Comparison of ENCODE assay signal across 8 cellular contexts in genomic region chr5:10283927-10284635, GRCh38. TPM values are rescaled to one million over a fixed set of nuclear protein-coding genes. Genes with fewer than 3 reads are reported as not detected.
DNase-seq lines count a peak whose midpoint lies in the region; ATAC-seq, FAIRE-seq and TF ChIP-seq lines count a peak whose summit lies in the region.

No MANE protein-coding gene starts in this region.

- H3K9me3 ChIP-seq in AG04450 (ENCODE audit: control insufficient read depth, insufficient read depth, low read length): no peaks in the 10 kb centered on the region
- no peaks in the 10 kb centered on the region for H3K9me3 ChIP-seq in K562 (replicated peaks; ENCODE audit: control insufficient read depth, insufficient read depth, low read depth, low read length)

- in situ Hi-C loops in K562 (cut with MboI): loop anchor here (5.0 kb wide), 1 partner anchor 88 kb away; no protein-coding TSS in a partner anchor

- TF ChIP-seq CTCF in AG04450 (IDR thresholded peaks at IDR 0.05; ENCODE audit: low read depth, low read length) (peak; percentile 99), K562 (IDR thresholded peaks at IDR 0.05 in 2 of 3, conservative IDR thresholded peaks at IDR 0.05 in 1 of 3; ENCODE audit: insufficient read depth in 2 of 3, low read depth in 1 of 3, low read length in 3 of 3) (peak; percentile 96 to 99 (median 97))

- WGBS in K562 (ENCODE audit: insufficient coverage, low coverage, missing lambda C conversion rate): 17% methylated on average over 17 of the region's 17 CpGs

- TF ChIP-seq POLR2A in K562 (conservative IDR thresholded peaks at IDR 0.05): 0 out of 2 replicates have a peak, but pooled peaks have one; percentile 35

- no peaks in the 10 kb centered on the region for H4K20me1 ChIP-seq in K562 (replicated peaks; ENCODE audit: control insufficient read depth, insufficient read depth, low read length)

- intact Hi-C loops in K562 (cut with micrococcal nuclease): loop anchor here (1.0 kb wide), 3 partner anchors 21 to 80 kb away; no protein-coding TSS in a partner anchor

- H3K9ac ChIP-seq in K562 (ENCODE audit: insufficient read depth in 1 of 2, low read depth in 2 of 2, low read length in 2 of 2): peak overlapping the region; percentile 24 to 50; a peak in 2 of 4 replicates

- POLR2A ChIA-PET in AG04450 (lab: Yijun Ruan, JAX) (interaction anchor here (1.1 to 1.2 kb wide), 2 partner anchors 46 to 70 kb away, joined by 3 to 15 read pairs; partner anchors contain the start of gene MARCHF6), K562 (lab: Yijun Ruan, JAX) (interaction anchor here (0.6 to 1.8 kb wide), 10 partner anchors 14 to 97 kb away, joined by 3 to 8 read pairs (median 4); partner anchors contain the start of gene MARCHF6)

- ATAC-seq in GM18867 (IDR thresholded peaks at IDR 0.05; ENCODE audit: unreplicated experiment) (peak; percentile 90), HG03060 (IDR thresholded peaks at IDR 0.05; ENCODE audit: low read depth, unreplicated experiment) (peak; percentile 80), K562 (peak; percentile 98)

- H3K27ac ChIP-seq in AG04450 (ENCODE audit: low read depth, low read length) (no peak overlapping the region), K562 (ENCODE audit: extremely low read depth, low read depth, low read length) (no peak overlapping the region; the same call in 2 of the 3 replicates)

- H3K4me2 ChIP-seq in K562 (ENCODE audit: insufficient read depth, low read length): 0 out of 2 replicates have a peak overlapping the region, but pooled peaks have one; percentile 20

- CTCF ChIA-PET in AG04450 (lab: Charles Lee): interaction anchor here (0.5 to 2.9 kb wide), 55 partner anchors 8 to 1249 kb away, joined by 3 to 84 read pairs (median 6); partner anchors contain the start of genes CMBL, MARCHF6 and ROPN1L
- CTCF ChIA-PET in K562 (lab: Yijun Ruan, JAX; ENCODE audit: low intra/inter-chr PET ratio): interaction anchor here (1.1 to 2.3 kb wide), 3 partner anchors 80 to 345 kb away, joined by 4 to 11 read pairs (median 6); no protein-coding TSS in a partner anchor

- H2AFZ ChIP-seq in K562 (ENCODE audit: low read depth, low read length): peak overlapping the region; percentile 64; the same call in 1 of the 2 replicates

- TF ChIP-seq EP300 in K562 (IDR thresholded peaks at IDR 0.05; ENCODE audit: low read length): no peak

- peak; percentile 90 for FAIRE-seq in K562 (lab: Jason Lieb, UNC)

- H3K27me3 ChIP-seq in AG04450 (ENCODE audit: control insufficient read depth, insufficient read depth, low read length): no peaks in the 10 kb centered on the region
- H3K27me3 ChIP-seq in K562 (ENCODE audit: control insufficient read depth in 2 of 2, insufficient read depth in 2 of 2, low read length in 2 of 2): no peaks in the 10 kb centered on the region

- H3K4me3 ChIP-seq in AG04450 (ENCODE audit: low read depth, low read length) (no peak overlapping the region), K562 (no peak overlapping the region)

- no TSS peak for BruUV-seq in K562 (replicated peaks; lab: Mats Ljungman, UMichigan)

- DNase-seq in AG04450 (ENCODE audit: low read depth, low spot score): no peak
- DNase-seq in NCI-H2081 (lab: John Stamatoyannopoulos, UW): peak; percentile 97
- DNase-seq in UCSD-AML1 (lab: John Stamatoyannopoulos, UW; ENCODE audit: unreplicated experiment): peak; percentile 85
- peak; percentile 84 to 94 (median 86) for DNase-seq in K562 (ENCODE audit: extremely low read depth in 1 of 4, low spot score in 3 of 4)
- DNase-seq in iPS-NIHi7 (ENCODE audit: extremely low spot score): peak; percentile 90
- DNase-seq in stimulated activated CD4-positive, alpha-beta T cell treated with anti-CD3 and anti-CD28 coated beads, Interleukin-12 subunit alpha, Interleukin-12 subunit beta, amount 100 ng/mL, for 48 hours (ENCODE audit: low read depth in 2 of 3, low spot score in 1 of 3): peak; percentile 59 to 84 (median 77)

- H3K79me2 ChIP-seq in K562 (ENCODE audit: control insufficient read depth, insufficient read depth, low read length): peaks cover 5% of the 10 kb centered on the region; the same call in 2 of the 3 replicates

- H3K4me1 ChIP-seq in K562 (replicated peaks in 1 of 2; ENCODE audit: control insufficient read depth in 2 of 2, insufficient read depth in 2 of 2, low read length in 2 of 2): peaks cover 7 to 24% of the 10 kb centered on the region in 2 experiments; a peak in 4 of 5 replicates

- peaks cover 72% of the 10 kb centered on the region for H3K36me3 ChIP-seq in K562 (ENCODE audit: control insufficient read depth, insufficient read depth, low read length)

- TF ChIP-seq RAD21 in K562 (CRISPR knock-in tag; conservative IDR thresholded peaks at IDR 0.05 in 1 of 2, IDR thresholded peaks at IDR 0.05 in 1 of 2): peak; percentile 97 to 99

- no peaks in the 10 kb centered on the region for H3K9me1 ChIP-seq in K562 (ENCODE audit: control insufficient read depth, insufficient read depth, low read length)

TF ChIP-seq in K562, 482 proteins besides CTCF, POLR2A, EP300 and RAD21 (continues in another document):
- TF ChIP-seq SOX6 (IDR thresholded peaks at IDR 0.05): peak; percentile 75
- TF ChIP-seq ATF7 (IDR thresholded peaks at IDR 0.05): 0 out of 2 replicates have a peak, but pooled peaks have one; percentile 29

RNA-seq across cellular contexts. Expression of gene CMBL, which starts 23.6 kb away (rescaled TPM):
- polyA plus RNA-seq in AG04450 (2011; rRNA removed) (37.2 and 43.0 TPM in 2 replicates), K562 (2011; rRNA removed) (183 and 192 TPM in 2 replicates), K562 (2014; fragmentation: Illumina TruSeq; extraction: Trizol) (140 and 144 TPM in 2 replicates), K562 (2014; fragmentation: Nextera tagmentation; extraction: Ambion mirVana) (10 to 100 TPM; 53.4 to 71.1 TPM), K562 (2014; rRNA removed) (109 and 128 TPM in 2 replicates)
- polyA minus RNA-seq in AG04450 (2011; rRNA and poly(A)+ RNA removed): 41.7 and 49.0 TPM in 2 replicates
- 57.6 and 73.6 TPM in 2 replicates for total RNA-seq in K562 (2011; cell fraction: chromatin; rRNA removed; ENCODE audit: low replicate concordance)
- total RNA-seq in K562 (2011; cell fraction: nucleolus; rRNA removed): 41.8 and 51.0 TPM in 2 replicates
- total RNA-seq in K562 (2011; cell fraction: nucleoplasm; rRNA removed): 60.6 and 76.3 TPM in 2 replicates
- total RNA-seq in K562 (2014; rRNA removed) (22.6 and 30.0 TPM in 2 replicates), K562 (2014; rRNA removed; fragmentation: Illumina TruSeq; extraction: Trizol) (68.2 and 86.7 TPM in 2 replicates), K562 (2015; rRNA removed; fragmentation: Illumina TruSeq; extraction: Trizol) (54.7 and 55.5 TPM in 2 replicates), K562 (2021) (119 and 121 TPM in 2 replicates)
- 228 and 464 TPM in 2 replicates for polyA plus RNA-seq in K562 (2011; cell fraction: cytosol; rRNA removed)
- polyA plus RNA-seq in K562 (2011; cell fraction: nucleus; rRNA removed): 27.2 and 28.4 TPM in 2 replicates
- polyA plus RNA-seq in K562 (2012): 129 and 225 TPM in 2 replicates
- 176 TPM in 2 replicates for polyA minus RNA-seq in K562 (2011; rRNA and poly(A)+ RNA removed)
- polyA minus RNA-seq in K562 (2011; cell fraction: cytosol; rRNA and poly(A)+ RNA removed): 200 and 213 TPM in 2 replicates
- polyA minus RNA-seq in K562 (2011; cell fraction: nucleus; rRNA and poly(A)+ RNA removed): 23.2 and 39.3 TPM in 2 replicates

RNA-seq across cellular contexts. Expression of gene CCT5, which starts 34.0 kb away (rescaled TPM):
- polyA plus RNA-seq in AG04450 (2011; rRNA removed) (344 and 390 TPM in 2 replicates), K562 (2011; rRNA removed) (773 and 1,153 TPM in 2 replicates), K562 (2014; fragmentation: Illumina TruSeq; extraction: Trizol) (1,097 and 1,170 TPM in 2 replicates), K562 (2014; fragmentation: Nextera tagmentation; extraction: Ambion mirVana) (1,000 to 10,000 TPM in 1 of 2 experiments, 100 to 1,000 TPM in 1; 926 to 1,606 TPM), K562 (2014; rRNA removed) (798 and 941 TPM in 2 replicates)
- 489 and 507 TPM in 2 replicates for polyA minus RNA-seq in AG04450 (2011; rRNA and poly(A)+ RNA removed)
- total RNA-seq in K562 (2011; cell fraction: chromatin; rRNA removed; ENCODE audit: low replicate concordance): 239 and 473 TPM in 2 replicates
- total RNA-seq in K562 (2011; cell fraction: nucleolus; rRNA removed): 160 and 181 TPM in 2 replicates
- 271 and 310 TPM in 2 replicates for total RNA-seq in K562 (2011; cell fraction: nucleoplasm; rRNA removed)
- total RNA-seq in K562 (2014; rRNA removed) (1,056 and 1,105 TPM in 2 replicates), K562 (2014; rRNA removed; fragmentation: Illumina TruSeq; extraction: Trizol) (1,310 and 1,339 TPM in 2 replicates), K562 (2015; rRNA removed; fragmentation: Illumina TruSeq; extraction: Trizol) (1,290 and 1,307 TPM in 2 replicates), K562 (2021) (782 and 792 TPM in 2 replicates)
- polyA plus RNA-seq in K562 (2011; cell fraction: cytosol; rRNA removed): 486 and 691 TPM in 2 replicates
- 304 and 417 TPM in 2 replicates for polyA plus RNA-seq in K562 (2011; cell fraction: nucleus; rRNA removed)
- 564 and 1,172 TPM in 2 replicates for polyA plus RNA-seq in K562 (2012)
- polyA minus RNA-seq in K562 (2011; rRNA and poly(A)+ RNA removed): 2,049 and 2,472 TPM in 2 replicates
- polyA minus RNA-seq in K562 (2011; cell fraction: cytosol; rRNA and poly(A)+ RNA removed): 548 and 692 TPM in 2 replicates
- polyA minus RNA-seq in K562 (2011; cell fraction: nucleus; rRNA and poly(A)+ RNA removed): 155 and 246 TPM in 2 replicates

RNA-seq across cellular contexts. Expression of gene ATPSCKMT, which starts 34.4 kb away (rescaled TPM):
- polyA plus RNA-seq in AG04450 (2011; rRNA removed) (31.3 and 31.9 TPM in 2 replicates), K562 (2011; rRNA removed) (32.1 and 46.8 TPM in 2 replicates), K562 (2014; fragmentation: Illumina TruSeq; extraction: Trizol) (36.9 and 41.1 TPM in 2 replicates), K562 (2014; fragmentation: Nextera tagmentation; extraction: Ambion mirVana) (10 to 100 TPM; 36.6 to 40.7 TPM), K562 (2014; rRNA removed) (28.3 and 38.4 TPM in 2 replicates)
- polyA minus RNA-seq in AG04450 (2011; rRNA and poly(A)+ RNA removed): 21.1 and 30.0 TPM in 2 replicates
- 63.3 and 105 TPM in 2 replicates for total RNA-seq in K562 (2011; cell fraction: chromatin; rRNA removed; ENCODE audit: low replicate concordance)
- 33.5 and 38.3 TPM in 2 replicates for total RNA-seq in K562 (2011; cell fraction: nucleolus; rRNA removed)
- 54.5 and 67.1 TPM in 2 replicates for total RNA-seq in K562 (2011; cell fraction: nucleoplasm; rRNA removed)
- total RNA-seq in K562 (2014; rRNA removed) (26.2 and 30.2 TPM in 2 replicates), K562 (2014; rRNA removed; fragmentation: Illumina TruSeq; extraction: Trizol) (44.4 and 46.2 TPM in 2 replicates), K562 (2015; rRNA removed; fragmentation: Illumina TruSeq; extraction: Trizol) (29.5 and 32.4 TPM in 2 replicates), K562 (2021) (29.1 and 32.2 TPM in 2 replicates)
- 11.9 and 39.5 TPM in 2 replicates for polyA plus RNA-seq in K562 (2011; cell fraction: cytosol; rRNA removed)
- 38.0 and 40.7 TPM in 2 replicates for polyA plus RNA-seq in K562 (2011; cell fraction: nucleus; rRNA removed)
- 22.4 and 28.9 TPM in 2 replicates for polyA plus RNA-seq in K562 (2012)
- 48.5 and 54.2 TPM in 2 replicates for polyA minus RNA-seq in K562 (2011; rRNA and poly(A)+ RNA removed)
- 10.5 and 16.6 TPM in 2 replicates for polyA minus RNA-seq in K562 (2011; cell fraction: cytosol; rRNA and poly(A)+ RNA removed)
- 20.2 and 38.1 TPM in 2 replicates for polyA minus RNA-seq in K562 (2011; cell fraction: nucleus; rRNA and poly(A)+ RNA removed)
